Comparison of ENCODE assay signal across 14 cellular contexts in genomic region chr9:76027426-76027825, GRCh38.
DNase-seq lines count a peak whose midpoint lies in the region; ATAC-seq, FAIRE-seq and TF ChIP-seq lines count a peak whose summit lies in the region.
"Had no signal": no experiment of that assay in that cellular context is flagged by ENCODE, and none has a peak within 500 bp of the region (broad histone marks: within the 10 kb centered on the region; RNA-seq: fewer than 3 reads in every experiment).

No MANE protein-coding gene starts in this region.

- FAIRE-seq in kidney (lab: Jason Lieb, UNC), result no peak

- H3K27ac Mint-ChIP-seq in activated CD4-positive, alpha-beta T cell treated with anti-CD3 and anti-CD28 coated beads, Interleukin-2, amount 10 ng/mL, durations not matched to agents 7 days and 5 days, result peak overlapping the region; percentile 15
- no peak overlapping the region for H3K27ac Mint-ChIP-seq in effector memory CD8-positive, alpha-beta T cell
- H3K27ac Mint-ChIP-seq in glutamatergic neuron (ENCODE audit: unreplicated experiment), result no peak overlapping the region

- H3K4me3 ChIP-seq in BLaER1 (no peak overlapping the region), kidney (ENCODE audit: low read length in 2 of 2) (no peak overlapping the region)
- H3K4me3 ChIP-seq: heart left ventricle, PC-9, transverse colon had no signal

- H3K9ac ChIP-seq in BLaER1 (no peak overlapping the region), kidney (ENCODE audit: low read length in 2 of 2) (no peak overlapping the region)

- H4K20me1 ChIP-seq in BLaER1, result no peaks in the 10 kb centered on the region

- POLR2A ChIA-PET in activated CD4-positive, alpha-beta T cell treated with anti-CD3 and anti-CD28 coated beads, Interleukin-2, amount 10 ng/mL, durations not matched to agents 7 days and 5 days (lab: Charles Lee), result no interaction called here

- peak overlapping the region; percentile 42 for H3K4me3 Mint-ChIP-seq in activated CD4-positive, alpha-beta T cell treated with anti-CD3 and anti-CD28 coated beads, Interleukin-2, amount 10 ng/mL, durations not matched to agents 7 days and 5 days
- peak overlapping the region; percentile 2 to 48 for H3K4me3 Mint-ChIP-seq in effector memory CD8-positive, alpha-beta T cell
- H3K4me3 Mint-ChIP-seq in glutamatergic neuron (ENCODE audit: unreplicated experiment), result no peak overlapping the region

- no peak overlapping the region for H3K27ac ChIP-seq in BLaER1
- no peak overlapping the region for H3K27ac ChIP-seq in kidney (ENCODE audit: low read depth in 2 of 2, low read length in 2 of 2)
- H3K27ac ChIP-seq: heart left ventricle, PC-9, transverse colon had no signal

- H3K27me3 ChIP-seq in BLaER1, result no peaks in the 10 kb centered on the region
- H3K27me3 ChIP-seq: heart left ventricle, transverse colon had no signal

- H3K4me2 ChIP-seq in BLaER1, result peak overlapping the region; percentile 41
- H3K4me2 ChIP-seq: PC-9 had no signal

- peaks cover 70% of the 10 kb centered on the region for H3K4me1 Mint-ChIP-seq in activated CD4-positive, alpha-beta T cell treated with anti-CD3 and anti-CD28 coated beads, Interleukin-2, amount 10 ng/mL, durations not matched to agents 7 days and 5 days
- H3K4me1 Mint-ChIP-seq in effector memory CD8-positive, alpha-beta T cell (ENCODE audit: low read depth in 2 of 2), result peaks cover 0 to 15% of the 10 kb centered on the region in 2 donors
- H3K4me1 Mint-ChIP-seq in glutamatergic neuron (ENCODE audit: low read depth, unreplicated experiment), result peaks cover 18% of the 10 kb centered on the region

- no peaks in the 10 kb centered on the region for H3K9me3 ChIP-seq in BLaER1
- no peaks in the 10 kb centered on the region for H3K9me3 ChIP-seq in kidney (ENCODE audit: control insufficient read depth in 1 of 2, low read length in 2 of 2)
- H3K9me3 ChIP-seq: heart left ventricle, transverse colon had no signal

- CTCF ChIA-PET in activated CD4-positive, alpha-beta T cell treated with anti-CD3 and anti-CD28 coated beads, Interleukin-2, amount 10 ng/mL, durations not matched to agents 7 days and 5 days (lab: Charles Lee), result interaction anchor here (0.8 kb wide), 1 partner anchor 273 kb away, joined by 3 read pairs; no protein-coding TSS in a partner anchor

- H3K36me3 ChIP-seq in BLaER1 (no peaks in the 10 kb centered on the region), kidney (ENCODE audit: control insufficient read depth in 1 of 2, insufficient read depth in 2 of 2, low read length in 2 of 2) (peaks cover 0 to 3% of the 10 kb centered on the region in 2 donors)

- peak; percentile 54 for ATAC-seq in effector memory CD8-positive, alpha-beta T cell (replicated peaks)
- ATAC-seq: heart left ventricle had no signal

- peaks cover 7% of the 10 kb centered on the region for H3K9me3 Mint-ChIP-seq in activated CD4-positive, alpha-beta T cell treated with anti-CD3 and anti-CD28 coated beads, Interleukin-2, amount 10 ng/mL, durations not matched to agents 7 days and 5 days
- H3K9me3 Mint-ChIP-seq in effector memory CD8-positive, alpha-beta T cell, result peaks cover 0 to 7% of the 10 kb centered on the region in 2 donors
- no peaks in the 10 kb centered on the region for H3K9me3 Mint-ChIP-seq in glutamatergic neuron (ENCODE audit: unreplicated experiment)

- TF ChIP-seq CTCF in kidney (IDR thresholded peaks at IDR 0.05; ENCODE audit: borderline replicate concordance, extremely low read depth, insufficient read depth) (no peak), glutamatergic neuron (IDR thresholded peaks at IDR 0.05; ENCODE audit: partially characterized antibody, unreplicated experiment) (no peak)

- intact Hi-C loops in kidney (cut with DNase I), result no loop called here

- H3K4me1 ChIP-seq in BLaER1 (peaks cover 17% of the 10 kb centered on the region), kidney (ENCODE audit: control insufficient read depth in 1 of 2, insufficient read depth in 1 of 2, low read depth in 1 of 2, low read length in 2 of 2) (no peaks in the 10 kb centered on the region)

- DNase-seq in H4 (ENCODE audit: low spot score) (peak; percentile 38), kidney (no peak), NCI-H1436 treated with DMSO at 0.1 percent for 48 hours (lab: John Stamatoyannopoulos, UW) (no peak), anterior cingulate cortex (lab: John Stamatoyannopoulos, UW) (no peak), glutamatergic neuron (no peak)
- peak; percentile 43 for DNase-seq in activated CD4-positive, alpha-beta T cell treated with anti-CD3 and anti-CD28 coated beads, Interleukin-2, amount 10 ng/mL, durations not matched to agents 7 days and 5 days
- no peak for DNase-seq in effector memory CD8-positive, alpha-beta T cell
- DNase-seq: activated effector memory CD4-positive, alpha-beta T cell treated with Interleukin-2 at 50 U/mL for 16 hours; heart left ventricle; NCI-H1092 treated with DMSO at 0.1 percent for 48 hours; NCI-H2227 treated with DMSO at 0.1 percent for 48 hours; PC-9; transverse colon had no signal

- H3K36me3 Mint-ChIP-seq in activated CD4-positive, alpha-beta T cell treated with anti-CD3 and anti-CD28 coated beads, Interleukin-2, amount 10 ng/mL, durations not matched to agents 7 days and 5 days (ENCODE audit: low read depth), result peaks cover 35% of the 10 kb centered on the region
- H3K36me3 Mint-ChIP-seq in effector memory CD8-positive, alpha-beta T cell (ENCODE audit: insufficient read depth), result no peaks in the 10 kb centered on the region
- no peaks in the 10 kb centered on the region for H3K36me3 Mint-ChIP-seq in glutamatergic neuron (ENCODE audit: unreplicated experiment)

- no peaks in the 10 kb centered on the region for H3K27me3 Mint-ChIP-seq in activated CD4-positive, alpha-beta T cell treated with anti-CD3 and anti-CD28 coated beads, Interleukin-2, amount 10 ng/mL, durations not matched to agents 7 days and 5 days
- no peaks in the 10 kb centered on the region for H3K27me3 Mint-ChIP-seq in effector memory CD8-positive, alpha-beta T cell
- H3K27me3 Mint-ChIP-seq in glutamatergic neuron (ENCODE audit: unreplicated experiment), result peaks cover 2% of the 10 kb centered on the region

Comparison
In these comparisons a context has a peak if more than half of its experiments do, and no peak if none do; other contexts are left out.
1. DNase-seq: peak in H4 (single experiment) and activated CD4-positive, alpha-beta T cell treated with anti-CD3 and anti-CD28 coated beads, Interleukin-2, amount 10 ng/mL, durations not matched to agents 7 days and 5 days (single experiment); none in effector memory CD8-positive, alpha-beta T cell (0 of 3), kidney (single experiment), NCI-H1436 treated with DMSO at 0.1 percent for 48 hours (single experiment), anterior cingulate cortex (0 of 58) and glutamatergic neuron (single experiment).